10 cellular contexts compared by ENCODE assay signal in the genomic region with DNA sequence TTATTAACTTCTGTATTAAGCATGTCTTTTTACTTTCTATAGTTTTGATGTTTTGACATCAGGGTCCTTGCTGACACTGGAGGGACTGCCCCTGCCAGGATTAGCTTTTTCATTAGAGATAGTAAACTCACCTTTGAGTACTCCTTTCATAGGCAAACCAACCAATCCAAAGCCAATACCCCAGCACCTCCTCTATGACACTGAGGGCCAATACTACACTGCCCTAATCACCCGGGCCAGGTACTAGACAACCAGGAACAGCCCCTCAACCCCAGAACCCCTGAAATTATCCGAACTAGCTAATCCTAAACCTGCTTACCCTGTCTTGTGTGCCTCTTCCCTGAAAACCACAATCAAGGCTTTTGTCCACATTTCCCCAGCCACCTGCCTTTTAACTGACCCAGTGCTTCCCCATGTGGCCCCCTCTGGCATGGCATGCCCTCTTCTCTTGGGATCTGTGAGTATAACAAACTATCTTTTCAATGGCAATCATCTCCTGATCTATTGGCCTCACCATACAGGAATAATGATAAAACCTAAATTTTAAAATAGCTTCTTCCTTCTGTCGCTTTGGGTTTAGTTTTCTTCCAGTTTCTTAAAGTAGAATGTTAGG. TPM values are rescaled to one million over a fixed set of nuclear protein-coding genes. Genes with fewer than 3 reads are reported as not detected.
A peak's percentile ranks its signal among the peaks of the same experiment; 100 is the strongest.
DNase-seq lines count a peak whose midpoint lies in the region; ATAC-seq and TF ChIP-seq lines count a peak whose summit lies in the region.
"Had no signal": no experiment of that assay in that cellular context is flagged by ENCODE, and none has a peak within 500 bp of the region (broad histone marks: within the 10 kb centered on the region; RNA-seq: fewer than 3 reads in every experiment).

No MANE protein-coding gene starts in this region.

- DNase-seq in NCI-H2081 (lab: John Stamatoyannopoulos, UW) (peak; percentile 16 to 23), NCI-H2081 treated with DMSO at 0.1 percent for 48 hours (lab: John Stamatoyannopoulos, UW) (no peak), chondrocyte (ENCODE audit: low spot score) (no peak), osteocyte (ENCODE audit: extremely low spot score, unreplicated experiment) (no peak), amniotic stem cell (lab: John Stamatoyannopoulos, UW) (no peak), NCI-H187 treated with DMSO at 0.1 percent for 48 hours (lab: John Stamatoyannopoulos, UW) (no peak)
- DNase-seq: Right ventricle myocardium superior had no signal

- H3K27ac Mint-ChIP-seq in chondrocyte (ENCODE audit: unreplicated experiment) (no peak overlapping the region), osteocyte (ENCODE audit: unreplicated experiment) (no peak overlapping the region)

- ATAC-seq in HG03460 (IDR thresholded peaks at IDR 0.05; ENCODE audit: unreplicated experiment), result no peak
- ATAC-seq: gastroesophageal sphincter had no signal

- H3K27me3 Mint-ChIP-seq in chondrocyte (ENCODE audit: low read depth), result no peaks in the 10 kb centered on the region
- no peaks in the 10 kb centered on the region for H3K27me3 Mint-ChIP-seq in osteocyte (ENCODE audit: unreplicated experiment)

- H3K4me1 Mint-ChIP-seq in chondrocyte (ENCODE audit: low read depth), result peaks cover 30% of the 10 kb centered on the region
- peaks cover 16% of the 10 kb centered on the region for H3K4me1 Mint-ChIP-seq in osteocyte (ENCODE audit: unreplicated experiment)

- H3K36me3 Mint-ChIP-seq in chondrocyte (ENCODE audit: low read depth) (peaks cover 19% of the 10 kb centered on the region), osteocyte (ENCODE audit: unreplicated experiment) (peaks cover 21% of the 10 kb centered on the region)

- TF ChIP-seq CTCF in LNCAP (IDR thresholded peaks at IDR 0.05) (peak; percentile 35), chondrocyte (IDR thresholded peaks at IDR 0.05) (peak; percentile 58), osteocyte (IDR thresholded peaks at IDR 0.05) (peak; percentile 38)

- H3K4me3 Mint-ChIP-seq in chondrocyte (ENCODE audit: unreplicated experiment) (no peak overlapping the region), osteocyte (ENCODE audit: unreplicated experiment) (no peak overlapping the region)

- H3K9me3 Mint-ChIP-seq in chondrocyte (ENCODE audit: low read depth) (no peaks in the 10 kb centered on the region), osteocyte (ENCODE audit: unreplicated experiment) (no peaks in the 10 kb centered on the region)

RNA-seq across cellular contexts. Expression of a gene that starts 31.2 kb away (rescaled TPM):
- total RNA-seq in chondrocyte (173 to 188 TPM (median 185 TPM) in 3 replicates), osteocyte (145 and 156 TPM in 2 replicates)

RNA-seq across cellular contexts. Expression of a gene that starts 58.0 kb away (rescaled TPM):
- 21.2 to 29.8 TPM (median 25.8 TPM) in 3 replicates for total RNA-seq in chondrocyte
- 26.4 and 26.5 TPM in 2 replicates for total RNA-seq in osteocyte

Comparison
In these comparisons a context has a peak if more than half of its experiments do, and no peak if none do; other contexts are left out.
1. DNase-seq: peak in NCI-H2081 (2 of 2); none in NCI-H2081 treated with DMSO at 0.1 percent for 48 hours (single experiment), chondrocyte (single experiment), osteocyte (single experiment), amniotic stem cell (single experiment) and NCI-H187 treated with DMSO at 0.1 percent for 48 hours (single experiment).
2. Peak in every context shown above with its lines, with median percentiles within 50 percentile points of each other: CTCF ChIP-seq.